ENCODE assay signal across 6 cellular contexts in the genomic region with DNA sequence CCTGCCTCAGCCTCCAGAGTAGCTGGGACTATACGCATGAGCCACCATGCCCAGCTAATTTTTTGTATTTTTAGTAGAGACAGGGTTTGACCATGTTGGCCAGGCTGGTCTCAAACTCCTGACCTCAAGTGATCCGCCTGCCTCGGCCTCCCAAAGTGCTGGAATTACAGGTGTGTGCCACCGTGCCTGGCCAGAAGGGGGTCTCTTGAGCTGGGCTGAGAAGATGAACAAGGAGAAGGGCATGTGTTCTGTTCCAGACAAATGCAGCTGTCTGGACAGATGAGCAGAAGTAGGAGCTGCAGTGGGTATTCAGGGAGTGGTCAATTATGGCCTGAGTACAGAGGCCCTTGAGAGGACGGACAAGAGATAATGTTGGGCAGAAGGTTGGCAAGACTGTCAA. TPM values are rescaled to one million over a fixed set of nuclear protein-coding genes. Genes with fewer than 3 reads are reported as not detected.
"Had no signal": no experiment of that assay in that cellular context is flagged by ENCODE, and none has a peak within 500 bp of the region (broad histone marks: within the 10 kb centered on the region; RNA-seq: fewer than 3 reads in every experiment).

No MANE protein-coding gene starts in this region.

RNA-seq across cellular contexts. Expression of gene ASIP, which starts 46.3 kb away (rescaled TPM):
- total RNA-seq: HT-29, K562, MCF 10A, PC-3, SJCRH30 had no signal
- polyA plus RNA-seq: IgD-negative memory B cell, K562 had no signal
